In genomic region chr6:52568320-52568719, GRCh38 we compare ENCODE assay signal across 17 cellular contexts. TPM values are rescaled to one million over a fixed set of nuclear protein-coding genes. Genes with fewer than 3 reads are reported as not detected.
DNase-seq lines count a peak whose midpoint lies in the region; ATAC-seq and TF ChIP-seq lines count a peak whose summit lies in the region.
"Had no signal": no experiment of that assay in that cellular context is flagged by ENCODE, and none has a peak within 500 bp of the region (broad histone marks: within the 10 kb centered on the region; RNA-seq: fewer than 3 reads in every experiment).

No MANE protein-coding gene starts in this region.

- no peak for TF ChIP-seq EP300 in sigmoid colon (IDR thresholded peaks at IDR 0.05)

- no TSS peak for BruUV-seq in Calu3 (replicated peaks; lab: Mats Ljungman, UMichigan)

- no peak for TF ChIP-seq POLR2A in adrenal gland (IDR thresholded peaks at IDR 0.05)
- TF ChIP-seq POLR2A in sigmoid colon (IDR thresholded peaks at IDR 0.05): no peak

- WGBS in adrenal gland, 4 donors: 56 to 84% (median 72%) methylated on average over 4 of the region's 4 CpGs
- 87 to 92% methylated on average over 4 of the region's 4 CpGs for WGBS in sigmoid colon, 2 donors

- peaks cover 7 to 25% of the 10 kb centered on the region in 2 donors for H3K4me1 ChIP-seq in adrenal gland (replicated peaks in 1 of 2)
- peaks cover 0 to 98% of the 10 kb centered on the region in 2 donors for H3K4me1 ChIP-seq in right atrium auricular region
- peaks cover 0 to 88% (median 81%) of the 10 kb centered on the region in 4 donors for H3K4me1 ChIP-seq in sigmoid colon
- H3K4me1 ChIP-seq: colonic mucosa had no signal

- H3K9me3 Mint-ChIP-seq in Calu3 (ENCODE audit: low read depth, unreplicated experiment): no peaks in the 10 kb centered on the region
- H3K9me3 Mint-ChIP-seq: CD4-positive, alpha-beta memory T cell; stimulated activated naive CD8-positive, alpha-beta T cell treated with anti-CD3 and anti-CD28 coated beads, Interleukin-15, Interleukin-2, amounts not matched to agents 100 ng/mL and 50 ng/mL, for 24 hours had no signal

- no peak overlapping the region for H3K4me3 Mint-ChIP-seq in Calu3 (ENCODE audit: low read depth, unreplicated experiment)
- H3K4me3 Mint-ChIP-seq: CD4-positive, alpha-beta memory T cell; stimulated activated naive CD8-positive, alpha-beta T cell treated with anti-CD3 and anti-CD28 coated beads, Interleukin-15, Interleukin-2, amounts not matched to agents 100 ng/mL and 50 ng/mL, for 24 hours had no signal

- no peaks in the 10 kb centered on the region for H3K27me3 Mint-ChIP-seq in Calu3 (ENCODE audit: unreplicated experiment)
- H3K27me3 Mint-ChIP-seq: CD4-positive, alpha-beta memory T cell; stimulated activated naive CD8-positive, alpha-beta T cell treated with anti-CD3 and anti-CD28 coated beads, Interleukin-15, Interleukin-2, amounts not matched to agents 100 ng/mL and 50 ng/mL, for 24 hours had no signal

- CTCF ChIA-PET in Calu3 (lab: Charles Lee): no interaction called here

- H3K36me3 Mint-ChIP-seq in Calu3 (ENCODE audit: insufficient read depth, unreplicated experiment): no peaks in the 10 kb centered on the region

- no peaks in the 10 kb centered on the region for H3K36me3 ChIP-seq in adrenal gland (replicated peaks in 1 of 2)
- no peaks in the 10 kb centered on the region for H3K36me3 ChIP-seq in right atrium auricular region
- H3K36me3 ChIP-seq in sigmoid colon: no peaks in the 10 kb centered on the region
- H3K36me3 ChIP-seq: colonic mucosa had no signal

- peaks cover 6% of the 10 kb centered on the region for H3K4me1 Mint-ChIP-seq in Calu3 (ENCODE audit: low read depth, unreplicated experiment)

- peak; percentile 56 for DNase-seq in ELF-1 (ENCODE audit: low read depth, low spot score)
- DNase-seq in adrenal gland: peak in 1 of 7 donors; percentile 47
- no peak for DNase-seq in right atrium auricular region (ENCODE audit: low spot score)
- no peak for DNase-seq in sigmoid colon
- DNase-seq in Calu3: no peak
- no peak for DNase-seq in GDM1 (lab: John Stamatoyannopoulos, UW)
- DNase-seq: activated CD4-positive, CD25-positive, alpha-beta regulatory T cell treated with anti-CD3 and anti-CD28 coated beads, Interleukin-2, amount 50 U/mL, for 72 hours; amygdala; CD4-positive, alpha-beta memory T cell; colonic mucosa; left cardiac atrium; NCI-H1417 treated with DMSO at 0.1 percent for 48 hours; stimulated activated CD4-positive, alpha-beta T cell treated with anti-CD3 and anti-CD28 coated beads, Interleukin-15, amount 100 ng/mL, for 24 hours; T-helper 9 cell had no signal

- H3K27ac ChIP-seq in adrenal gland (peak overlapping the region in 3 of 5 donors; percentile 32 to 54 (median 49)), right atrium auricular region (peak overlapping the region; percentile 70 to 78), sigmoid colon (peak overlapping the region in 3 of 4 donors; percentile 14 to 94 (median 38))
- H3K27ac ChIP-seq: colonic mucosa had no signal

- H3K4me3 ChIP-seq in adrenal gland (no peak overlapping the region), right atrium auricular region (no peak overlapping the region), sigmoid colon (no peak overlapping the region)
- H3K4me3 ChIP-seq: colonic mucosa had no signal

- no peaks in the 10 kb centered on the region for H3K27me3 ChIP-seq in adrenal gland
- no peaks in the 10 kb centered on the region for H3K27me3 ChIP-seq in right atrium auricular region
- no peaks in the 10 kb centered on the region for H3K27me3 ChIP-seq in sigmoid colon
- H3K27me3 ChIP-seq: colonic mucosa had no signal

- H3K9me3 ChIP-seq in adrenal gland (replicated peaks in 1 of 3): no peaks in the 10 kb centered on the region
- H3K9me3 ChIP-seq in right atrium auricular region: no peaks in the 10 kb centered on the region
- H3K9me3 ChIP-seq in sigmoid colon: no peaks in the 10 kb centered on the region
- H3K9me3 ChIP-seq: colonic mucosa had no signal

- no peak overlapping the region for H3K27ac Mint-ChIP-seq in Calu3 (ENCODE audit: unreplicated experiment)
- H3K27ac Mint-ChIP-seq: CD4-positive, alpha-beta memory T cell; stimulated activated naive CD8-positive, alpha-beta T cell treated with anti-CD3 and anti-CD28 coated beads, Interleukin-15, Interleukin-2, amounts not matched to agents 100 ng/mL and 50 ng/mL, for 24 hours had no signal

- ATAC-seq in GM18858 (IDR thresholded peaks at IDR 0.05; ENCODE audit: unreplicated experiment) (no peak), HG02588 (IDR thresholded peaks at IDR 0.05; ENCODE audit: unreplicated experiment) (no peak)

- intact Hi-C loops in adrenal gland (cut with DNase I): no loop called here
- intact Hi-C loops in sigmoid colon (cut with DNase I): no loop called here
- intact Hi-C loops in Calu3 (cut with micrococcal nuclease; ENCODE audit: unreplicated experiment): no loop called here

- TF ChIP-seq CTCF in adrenal gland (IDR thresholded peaks at IDR 0.05) (no peak), right atrium auricular region (IDR thresholded peaks at IDR 0.05) (no peak), sigmoid colon (IDR thresholded peaks at IDR 0.05) (no peak), Calu3 (IDR thresholded peaks at IDR 0.05; ENCODE audit: unreplicated experiment) (no peak)

RNA-seq across cellular contexts. Expression of gene TRAM2, which starts 8.5 kb away (rescaled TPM):
- total RNA-seq in adrenal gland (10 to 100 TPM in 6 of 8 donors, 1 to 10 TPM in 2; 8.0 to 17.9 (median 10.6) TPM), right atrium auricular region (10 to 100 TPM; 10.3 to 15.9 TPM), sigmoid colon (10 to 100 TPM in 3 of 4 donors, 1 to 10 TPM in 1; 9.6 to 15.0 (median 12.4) TPM), Calu3 (2022) (10.7 and 12.8 TPM in 2 replicates)
- polyA plus RNA-seq in adrenal gland (1 to 10 TPM; 2.2 to 7.0 (median 2.5) TPM), sigmoid colon (10 to 100 TPM in 1 of 3 donors, 1 to 10 TPM in 2; 1.8 to 13.3 (median 3.6) TPM)
